8 cellular contexts compared by ENCODE assay signal in genomic region chr12:98754095-98754494, GRCh38.
DNase-seq lines count a peak whose midpoint lies in the region; ATAC-seq and TF ChIP-seq lines count a peak whose summit lies in the region.

No MANE protein-coding gene starts in this region.

- H3K36me3 Mint-ChIP-seq in activated T-cell treated with anti-CD3 and anti-CD28 coated beads, Interleukin-2, amount 50 U/mL, for 72 hours (ENCODE audit: insufficient read depth in 2 of 2): no peaks in the 10 kb centered on the region
- H3K36me3 Mint-ChIP-seq in nephron progenitor cell (ENCODE audit: low read depth): no peaks in the 10 kb centered on the region

- H3K9me3 Mint-ChIP-seq in activated T-cell treated with anti-CD3 and anti-CD28 coated beads, Interleukin-2, amount 50 U/mL, for 72 hours: no peaks in the 10 kb centered on the region
- peaks cover 4% of the 10 kb centered on the region for H3K9me3 Mint-ChIP-seq in nephron progenitor cell

- H3K27ac Mint-ChIP-seq in activated T-cell treated with anti-CD3 and anti-CD28 coated beads, Interleukin-2, amount 50 U/mL, for 72 hours: peak overlapping the region; percentile 60
- H3K27ac Mint-ChIP-seq in nephron progenitor cell: no peak overlapping the region

- peaks cover 30% of the 10 kb centered on the region for H3K27me3 Mint-ChIP-seq in activated T-cell treated with anti-CD3 and anti-CD28 coated beads, Interleukin-2, amount 50 U/mL, for 72 hours (ENCODE audit: low read depth)
- peaks cover 3% of the 10 kb centered on the region for H3K27me3 Mint-ChIP-seq in nephron progenitor cell (ENCODE audit: low read depth, poor library complexity)

- no peak for TF ChIP-seq CTCF in nephron progenitor cell (IDR thresholded peaks at IDR 0.05)

- intact Hi-C loops in Right ventricle myocardium superior (cut with DNase I): no loop called here

- ATAC-seq in GM19438 (IDR thresholded peaks at IDR 0.05; ENCODE audit: low read depth, unreplicated experiment) (peak; percentile 100), HG03354 (IDR thresholded peaks at IDR 0.05; ENCODE audit: poor library complexity, severe bottlenecking, unreplicated experiment) (peak; percentile 99), Right ventricle myocardium superior (ENCODE audit: poor library complexity) (no peak)
- peak; percentile 92 to 96 for ATAC-seq in activated T-cell treated with anti-CD3 and anti-CD28 coated beads, Interleukin-2, amount 50 U/mL, for 72 hours (replicated peaks in 1 of 2)

- peak; percentile 55 for DNase-seq in GM04504 (ENCODE audit: low read depth)
- DNase-seq in activated T-cell treated with anti-CD3 and anti-CD28 coated beads, Interleukin-2, amount 50 U/mL, for 72 hours: peak; percentile 28 to 55
- peak; percentile 81 for DNase-seq in occipital lobe (lab: John Stamatoyannopoulos, UW)
- no peak for DNase-seq in nephron progenitor cell
- DNase-seq in NOMO-1 treated with DMSO at 0.1 percent for 48 hours (lab: John Stamatoyannopoulos, UW; ENCODE audit: unreplicated experiment): no peak
- DNase-seq in Right ventricle myocardium superior: no peak

- peaks cover 11% of the 10 kb centered on the region for H3K4me1 Mint-ChIP-seq in activated T-cell treated with anti-CD3 and anti-CD28 coated beads, Interleukin-2, amount 50 U/mL, for 72 hours (ENCODE audit: low read depth)
- H3K4me1 Mint-ChIP-seq in nephron progenitor cell: peaks cover 34% of the 10 kb centered on the region

- H3K4me3 Mint-ChIP-seq in activated T-cell treated with anti-CD3 and anti-CD28 coated beads, Interleukin-2, amount 50 U/mL, for 72 hours: peak overlapping the region; percentile 2 to 60
- no peak overlapping the region for H3K4me3 Mint-ChIP-seq in nephron progenitor cell

Comparison
In these comparisons a context has a peak if more than half of its experiments do, and no peak if none do; other contexts are left out.
1. DNase-seq: peak in GM04504 (single experiment), activated T-cell treated with anti-CD3 and anti-CD28 coated beads, Interleukin-2, amount 50 U/mL, for 72 hours (2 of 2) and occipital lobe (single experiment); none in nephron progenitor cell (single experiment), NOMO-1 treated with DMSO at 0.1 percent for 48 hours (single experiment) and Right ventricle myocardium superior (single experiment).